9 cellular contexts compared by ENCODE assay signal in the genomic region with DNA sequence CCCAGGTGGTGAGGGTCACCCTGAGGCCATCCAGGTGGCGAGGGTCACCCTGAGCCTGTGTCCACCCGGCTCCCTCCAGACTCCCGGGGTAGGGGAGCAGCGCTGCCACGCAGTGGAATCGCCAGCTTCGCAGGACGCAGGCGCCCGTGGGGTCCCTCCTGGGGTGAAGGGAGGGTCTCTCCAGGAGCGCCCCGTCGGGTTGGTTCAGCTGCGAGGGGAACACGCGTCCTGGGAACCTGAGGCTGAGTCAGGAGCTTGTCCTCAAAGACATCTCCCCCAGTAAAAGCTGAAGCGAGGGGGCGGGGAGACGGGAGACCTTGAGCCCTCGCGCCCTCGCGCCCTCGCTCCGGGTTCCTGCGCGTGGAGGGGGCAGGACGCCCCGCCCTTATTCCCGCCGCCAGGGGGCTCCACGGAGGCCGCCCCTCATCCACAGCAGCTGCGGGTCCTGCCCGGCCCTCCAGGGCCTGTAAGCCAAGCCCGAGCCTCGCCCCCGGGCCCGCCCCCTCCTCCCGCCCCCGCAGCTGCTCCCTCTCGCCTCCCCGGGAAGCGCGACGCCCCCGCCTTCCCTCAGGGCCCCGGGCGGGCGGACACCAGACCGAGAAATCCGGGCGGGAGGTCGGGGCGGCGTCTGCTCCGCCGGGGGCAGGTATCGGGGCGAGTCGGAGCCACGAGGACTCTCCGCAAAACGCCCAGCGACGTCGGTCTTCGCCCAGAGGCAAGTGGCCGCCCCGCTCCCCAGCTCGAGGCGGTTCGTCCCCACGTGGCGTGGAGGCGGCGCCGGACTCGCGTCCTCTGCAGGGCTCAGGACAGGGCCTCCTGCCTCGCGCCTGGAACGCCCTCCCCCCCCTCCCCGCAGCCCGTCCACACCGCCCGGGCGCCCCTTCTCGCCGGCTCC. TPM values are rescaled to one million over a fixed set of nuclear protein-coding genes. Genes with fewer than 3 reads are reported as not detected.
DNase-seq lines count a peak whose midpoint lies in the region; ATAC-seq and TF ChIP-seq lines count a peak whose summit lies in the region.
"Had no signal": no experiment of that assay in that cellular context is flagged by ENCODE, and none has a peak within 500 bp of the region (broad histone marks: within the 10 kb centered on the region; RNA-seq: fewer than 3 reads in every experiment).

No MANE protein-coding gene starts in this region.

- H3K4me3 ChIP-seq in Caco-2 (ENCODE audit: low read depth, low read length) (peak overlapping the region; percentile 44), Peyer's patch (peak overlapping the region in 3 of 4 donors; percentile 29 to 40 (median 31)), esophagus squamous epithelium (peak overlapping the region in 3 of 4 donors; percentile 3 to 60 (median 30)), osteoblast (ENCODE audit: insufficient read depth, low read length) (no peak overlapping the region)

- H3K36me3 Mint-ChIP-seq in Caco-2 (ENCODE audit: insufficient read depth, unreplicated experiment) = no peaks in the 10 kb centered on the region

- no TSS peak for BruUV-seq in Caco-2 (replicated peaks; lab: Mats Ljungman, UMichigan)

- H4K20me1 ChIP-seq in osteoblast (ENCODE audit: insufficient read depth, low read length) = no peaks in the 10 kb centered on the region

- 2 to 13% methylated on average over 8 to 14 of the region's 90 CpGs for WGBS in esophagus squamous epithelium, 2 donors

- H3K4me2 ChIP-seq in osteoblast (ENCODE audit: insufficient read depth, low read length) = no peak overlapping the region

- H3K27me3 Mint-ChIP-seq in Caco-2 (ENCODE audit: insufficient read depth, unreplicated experiment) = no peaks in the 10 kb centered on the region

- H3K27ac ChIP-seq in Peyer's patch = no peak overlapping the region
- H3K27ac ChIP-seq in esophagus squamous epithelium = no peak overlapping the region
- H3K27ac ChIP-seq in osteoblast (ENCODE audit: low read depth, low read length) = no peak overlapping the region

- H3K9me3 ChIP-seq in Caco-2 = peaks cover 18% of the 10 kb centered on the region
- H3K9me3 ChIP-seq in Peyer's patch = peaks cover 0 to 7% (median 4%) of the 10 kb centered on the region in 4 donors
- H3K9me3 ChIP-seq in esophagus squamous epithelium = peaks cover 0 to 19% (median 11%) of the 10 kb centered on the region in 3 donors
- peaks cover 2% of the 10 kb centered on the region for H3K9me3 ChIP-seq in osteoblast (ENCODE audit: low read depth, low read length)

- H2AFZ ChIP-seq in osteoblast (ENCODE audit: low read length) = no peak overlapping the region

- no peaks in the 10 kb centered on the region for H3K4me1 ChIP-seq in Caco-2
- H3K4me1 ChIP-seq in Peyer's patch = peaks cover 0 to 10% (median 6%) of the 10 kb centered on the region in 4 donors
- H3K4me1 ChIP-seq in esophagus squamous epithelium = peaks cover 8 to 12% (median 8%) of the 10 kb centered on the region in 3 donors
- no peaks in the 10 kb centered on the region for H3K4me1 ChIP-seq in osteoblast (ENCODE audit: insufficient read depth, low read length)

- TF ChIP-seq POLR2A in Peyer's patch (IDR thresholded peaks at IDR 0.05) (no peak), esophagus squamous epithelium (IDR thresholded peaks at IDR 0.05) (no peak)

- no peaks in the 10 kb centered on the region for H3K4me1 Mint-ChIP-seq in Caco-2 (ENCODE audit: low read depth, unreplicated experiment)

- ATAC-seq in GM21367 (IDR thresholded peaks at IDR 0.05; ENCODE audit: unreplicated experiment) = no peak

- POLR2A ChIA-PET in Caco-2 (lab: Charles Lee) = interaction anchor here (0.7 kb wide), 1 partner anchor 12 kb away, joined by 24 read pairs; no protein-coding TSS in a partner anchor

- H3K79me2 ChIP-seq in osteoblast (ENCODE audit: insufficient read depth, low read length) = no peaks in the 10 kb centered on the region

- no peak overlapping the region for H3K27ac Mint-ChIP-seq in Caco-2 (ENCODE audit: unreplicated experiment)

- CTCF ChIA-PET in Caco-2 (lab: Charles Lee) = interaction anchor here (2.4 kb wide), 1 partner anchor 47 kb away, joined by 11 read pairs; no protein-coding TSS in a partner anchor

- peak overlapping the region; percentile 37 for H3K4me3 Mint-ChIP-seq in Caco-2 (ENCODE audit: unreplicated experiment)

- H3K9me3 Mint-ChIP-seq in Caco-2 (ENCODE audit: unreplicated experiment) = peaks cover 12% of the 10 kb centered on the region

- DNase-seq in Caco-2 (peak; percentile 51 to 58), Peyer's patch (peak in 2 of 3 donors; percentile 49 to 52), esophagus squamous epithelium (lab: John Stamatoyannopoulos, UW) (no peak), osteoblast (ENCODE audit: insufficient read length, low spot score, missing footprints) (peak; percentile 71), A172 (ENCODE audit: low spot score) (no peak), occipital lobe (lab: John Stamatoyannopoulos, UW) (no peak), SHP77 treated with DMSO at 0.1 percent for 48 hours (lab: John Stamatoyannopoulos, UW) (no peak)
- DNase-seq: KG1 had no signal

- H3K36me3 ChIP-seq in Caco-2 (ENCODE audit: control insufficient read depth, insufficient read depth, low read length) = no peaks in the 10 kb centered on the region; the same call in 1 of the 2 replicates
- no peaks in the 10 kb centered on the region for H3K36me3 ChIP-seq in Peyer's patch
- H3K36me3 ChIP-seq in esophagus squamous epithelium = no peaks in the 10 kb centered on the region
- no peaks in the 10 kb centered on the region for H3K36me3 ChIP-seq in osteoblast (ENCODE audit: insufficient read depth, low read length)

- intact Hi-C loops in Caco-2 (cut with micrococcal nuclease; ENCODE audit: unreplicated experiment) = loop anchor here (10.0 kb wide), 1 partner anchor 51 kb away; no protein-coding TSS in a partner anchor
- intact Hi-C loops in esophagus squamous epithelium (cut with DNase I) = no loop called here

- H3K27me3 ChIP-seq in Caco-2 (replicated peaks; ENCODE audit: control insufficient read depth, insufficient read depth, low read length) = no peaks in the 10 kb centered on the region
- H3K27me3 ChIP-seq in Peyer's patch = peaks cover 0 to 13% of the 10 kb centered on the region in 2 donors
- peaks cover 6 to 68% (median 12%) of the 10 kb centered on the region in 4 donors for H3K27me3 ChIP-seq in esophagus squamous epithelium
- H3K27me3 ChIP-seq in osteoblast (ENCODE audit: insufficient read depth, low read length) = peaks cover 23% of the 10 kb centered on the region

- TF ChIP-seq CTCF in Caco-2 (IDR thresholded peaks at IDR 0.05; ENCODE audit: insufficient read depth in 1 of 2, low read depth in 1 of 2, low read length in 1 of 2, severe bottlenecking in 1 of 2, unreplicated experiment in 1 of 2) (peak; percentile 20 to 33), Peyer's patch (IDR thresholded peaks at IDR 0.05) (peak in 4 of 6 experiments; percentile 15 to 34 (median 28)), esophagus squamous epithelium (IDR thresholded peaks at IDR 0.05) (peak in 2 of 6 experiments; percentile 11 to 32), osteoblast (IDR thresholded peaks at IDR 0.05; ENCODE audit: extremely low read depth, low read depth, low read length) (no peak)

RNA-seq across cellular contexts. Expression of gene PIM3, which starts 22.8 kb away (rescaled TPM):
- total RNA-seq in Caco-2 (2022) (39.6 and 41.1 TPM in 2 replicates), Peyer's patch (100 to 1,000 TPM in 2 of 4 donors, 10 to 100 TPM in 2; 66.2 to 142 (median 105) TPM), esophagus squamous epithelium (10 to 100 TPM; 43.8 to 75.7 (median 52.1) TPM), osteoblast (14.4 and 19.9 TPM in 2 replicates), occipital lobe (13.1 TPM)
- total RNA-seq in A172 (2014; rRNA removed; shearing (Covaris generic)) = 41.7 and 48.7 TPM in 2 replicates

RNA-seq across cellular contexts. Expression of gene IL17REL, which starts 29.2 kb away (rescaled TPM):
- not detected in 2 replicates for total RNA-seq in Caco-2 (2022)
- total RNA-seq in Peyer's patch = 1 to 10 TPM in 3 of 4 donors, not detected in 1; 1.1 to 2.3 (median 1.2) TPM
- total RNA-seq in esophagus squamous epithelium = not detected
- total RNA-seq in osteoblast = not detected in 2 replicates
- not detected in 2 replicates for total RNA-seq in A172 (2014; rRNA removed; shearing (Covaris generic))
- total RNA-seq in occipital lobe = not detected

Comparison
In these comparisons a context has a peak if more than half of its experiments do, and no peak if none do; other contexts are left out.
1. DNase-seq: peak in Caco-2 (2 of 2), Peyer's patch (2 of 3) and osteoblast (single experiment); none in esophagus squamous epithelium (single experiment), A172 (single experiment), occipital lobe (single experiment) and SHP77 treated with DMSO at 0.1 percent for 48 hours (single experiment).